ENCODE assay signal across 8 cellular contexts in genomic region chr7:143214789-143215679, GRCh38. TPM values are rescaled to one million over a fixed set of nuclear protein-coding genes. Genes with fewer than 3 reads are reported as not detected.
DNase-seq lines count a peak whose midpoint lies in the region; ATAC-seq and TF ChIP-seq lines count a peak whose summit lies in the region.

No MANE protein-coding gene starts in this region.

- no peak overlapping the region for H3K4me3 Mint-ChIP-seq in CD8-positive, alpha-beta T cell
- no peak overlapping the region for H3K4me3 Mint-ChIP-seq in activated B cell treated with CpG ODN at 0.5 μM for 24 hours

- H3K4me1 ChIP-seq in CD8-positive, alpha-beta T cell (ENCODE audit: insufficient read depth, low read length), result no peaks in the 10 kb centered on the region
- no peaks in the 10 kb centered on the region for H3K4me1 ChIP-seq in liver (ENCODE audit: control insufficient read depth in 4 of 4, insufficient read depth in 4 of 4, low read length in 3 of 4)

- no peaks in the 10 kb centered on the region for H3K4me1 Mint-ChIP-seq in CD8-positive, alpha-beta T cell (ENCODE audit: low read depth)
- peaks cover 16% of the 10 kb centered on the region for H3K4me1 Mint-ChIP-seq in activated B cell treated with CpG ODN at 0.5 μM for 24 hours

- CTCF ChIA-PET in CD8-positive, alpha-beta T cell (lab: Charles Lee), result interaction anchor here (0.6 to 10.4 kb wide), 62 partner anchors 9 to 1796 kb away, joined by 3 to 256 read pairs (median 4); partner anchors contain the start of genes EPHB6, TAS2R60 and TRPV5
- CTCF ChIA-PET in activated B cell treated with CpG ODN at 0.5 μM for 24 hours (lab: Charles Lee), result interaction anchor here (0.6 to 8.3 kb wide), 51 partner anchors 9 to 611 kb away, joined by 3 to 519 read pairs (median 5); partner anchors contain the start of genes OR9A2 and TAS2R39

- H3K36me3 Mint-ChIP-seq in CD8-positive, alpha-beta T cell, result no peaks in the 10 kb centered on the region
- H3K36me3 Mint-ChIP-seq in activated B cell treated with CpG ODN at 0.5 μM for 24 hours (ENCODE audit: low read depth), result no peaks in the 10 kb centered on the region

- WGBS in liver, result 19% methylated on average over 8 of the region's 8 CpGs

- no peak overlapping the region for H3K4me3 ChIP-seq in CD8-positive, alpha-beta T cell (ENCODE audit: low read depth, low read length)
- H3K4me3 ChIP-seq in choroid plexus epithelial cell (ENCODE audit: low read depth, low read length) (no peak overlapping the region), liver (ENCODE audit: low read depth in 1 of 3, low read length in 3 of 3) (no peak overlapping the region)

- TF ChIP-seq RAD21 in liver (IDR thresholded peaks at IDR 0.05), result peak; percentile 100

- ATAC-seq in CD8-positive, alpha-beta T cell, result peak; percentile 98
- peak; percentile 89 for ATAC-seq in GM19351 (IDR thresholded peaks at IDR 0.05; ENCODE audit: unreplicated experiment)
- ATAC-seq in HG03432 (IDR thresholded peaks at IDR 0.05; ENCODE audit: unreplicated experiment), result peak; percentile 87
- ATAC-seq in activated B cell treated with CpG ODN at 0.5 μM for 24 hours (ENCODE audit: low read depth), result peak; percentile 97

- peak; percentile 100 for TF ChIP-seq CTCF in CD8-positive, alpha-beta T cell (IDR thresholded peaks at IDR 0.05)
- TF ChIP-seq CTCF in activated B cell treated with CpG ODN at 0.5 μM for 24 hours (IDR thresholded peaks at IDR 0.05), result peak; percentile 99
- peak; percentile 100 for TF ChIP-seq CTCF in choroid plexus epithelial cell (conservative IDR thresholded peaks at IDR 0.05; ENCODE audit: low read depth, low read length)
- peak; percentile 100 for TF ChIP-seq CTCF in liver (IDR thresholded peaks at IDR 0.05; ENCODE audit: low read depth, low read length, missing input control)

- H3K27me3 Mint-ChIP-seq in CD8-positive, alpha-beta T cell (ENCODE audit: low read depth), result peaks cover 4% of the 10 kb centered on the region
- H3K27me3 Mint-ChIP-seq in activated B cell treated with CpG ODN at 0.5 μM for 24 hours, result peaks cover 2% of the 10 kb centered on the region

- no peaks in the 10 kb centered on the region for H3K36me3 ChIP-seq in CD8-positive, alpha-beta T cell (ENCODE audit: insufficient read depth, low read length)
- H3K36me3 ChIP-seq in liver (ENCODE audit: control insufficient read depth in 4 of 4, insufficient read depth in 3 of 4, low read depth in 1 of 4, low read length in 3 of 4), result no peaks in the 10 kb centered on the region

- H3K27me3 ChIP-seq in CD8-positive, alpha-beta T cell (ENCODE audit: insufficient read depth, low read length), result no peaks in the 10 kb centered on the region
- no peaks in the 10 kb centered on the region for H3K27me3 ChIP-seq in liver (ENCODE audit: control insufficient read depth in 4 of 4, insufficient read depth in 4 of 4, low read length in 3 of 4)

- intact Hi-C loops in CD8-positive, alpha-beta T cell (cut with DNase I, micrococcal nuclease), result loop anchor here (1.0 to 10.0 kb wide), 15 partner anchors 47 to 1240 kb away; partner anchors contain the start of genes EPHB6 (in 1 of the 2) and GSTK1 (in 1 of the 2)
- intact Hi-C loops in activated B cell treated with CpG ODN at 0.5 μM for 24 hours (cut with micrococcal nuclease), result loop anchor here (1.0 to 2.0 kb wide), 7 partner anchors 130 to 610 kb away; no protein-coding TSS in a partner anchor

- POLR2A ChIA-PET in CD8-positive, alpha-beta T cell (lab: Charles Lee), result interaction anchor here (0.9 to 1.4 kb wide), 2 partner anchors 9 to 207 kb away, joined by 3 to 7 read pairs; no protein-coding TSS in a partner anchor
- POLR2A ChIA-PET in activated B cell treated with CpG ODN at 0.5 μM for 24 hours (lab: Charles Lee), result interaction anchor here (0.9 to 1.7 kb wide), 6 partner anchors 12 to 212 kb away, joined by 4 to 10 read pairs (median 6); partner anchors contain the start of gene CASP2

- no peak overlapping the region for H3K27ac Mint-ChIP-seq in CD8-positive, alpha-beta T cell
- no peak overlapping the region for H3K27ac Mint-ChIP-seq in activated B cell treated with CpG ODN at 0.5 μM for 24 hours

- no peaks in the 10 kb centered on the region for H3K9me3 Mint-ChIP-seq in CD8-positive, alpha-beta T cell
- H3K9me3 Mint-ChIP-seq in activated B cell treated with CpG ODN at 0.5 μM for 24 hours, result peaks cover 10% of the 10 kb centered on the region

- no peaks in the 10 kb centered on the region for H3K9me3 ChIP-seq in CD8-positive, alpha-beta T cell (ENCODE audit: low read length)
- H3K9me3 ChIP-seq in liver (ENCODE audit: control insufficient read depth in 4 of 4, low read length in 3 of 4), result no peaks in the 10 kb centered on the region

- H3K9ac ChIP-seq in liver (ENCODE audit: low read depth in 1 of 2, low read length in 2 of 2), result no peak overlapping the region

- peak; percentile 25 to 70 (median 56) for DNase-seq in CD8-positive, alpha-beta T cell
- peak; percentile 94 for DNase-seq in NCI-H345 treated with DMSO at 0.1 percent for 48 hours (lab: John Stamatoyannopoulos, UW; ENCODE audit: unreplicated experiment)
- DNase-seq in activated B cell treated with CpG ODN at 0.5 μM for 24 hours, result no peak
- peak; percentile 93 for DNase-seq in choroid plexus epithelial cell (ENCODE audit: low read depth)
- peak; percentile 53 for DNase-seq in stimulated activated CD8-positive, alpha-beta memory T cell treated with anti-CD3 and anti-CD28 coated beads, Interleukin-12 subunit alpha, Interleukin-12 subunit beta, amount 100 ng/mL, for 1 hour (ENCODE audit: low read depth)

- H3K27ac ChIP-seq in CD8-positive, alpha-beta T cell (ENCODE audit: low read depth, low read length), result no peak overlapping the region
- no peak overlapping the region for H3K27ac ChIP-seq in liver (ENCODE audit: low read depth in 1 of 2, low read length in 2 of 2)

TF ChIP-seq in liver, 16 proteins besides CTCF, POLR2A, EP300 and RAD21:
- TF ChIP-seq YY1 (IDR thresholded peaks at IDR 0.05), result peak; percentile 51
- no peak for TF ChIP-seq ATF3 (IDR thresholded peaks at IDR 0.05)
TF ChIP-seq in liver: peak in this region for 1.

RNA-seq across cellular contexts. Expression of gene TAS2R40, which starts 6.8 kb away (rescaled TPM):
- total RNA-seq in CD8-positive, alpha-beta T cell, result not detected
- total RNA-seq in activated B cell treated with CpG ODN at 0.5 μM for 24 hours, result not detected in 2 replicates
- not detected for total RNA-seq in liver
- polyA plus RNA-seq in liver, result not detected

RNA-seq across cellular contexts. Expression of gene TAS2R39, which starts 31.8 kb away (rescaled TPM):
- not detected for total RNA-seq in CD8-positive, alpha-beta T cell
- total RNA-seq in activated B cell treated with CpG ODN at 0.5 μM for 24 hours (not detected in 2 replicates), liver (not detected)
- polyA plus RNA-seq in liver, result not detected

RNA-seq across cellular contexts. Expression of gene GSTK1, which starts 48.2 kb away (rescaled TPM):
- 100 to 1,000 TPM; 200 to 208 TPM for total RNA-seq in CD8-positive, alpha-beta T cell
- total RNA-seq in activated B cell treated with CpG ODN at 0.5 μM for 24 hours (144 and 150 TPM in 2 replicates), liver (100 to 1,000 TPM in 1 of 2 donors, 10 to 100 TPM in 1; 98.9 to 178 TPM)
- 100 to 1,000 TPM; 195 to 253 TPM for polyA plus RNA-seq in liver
